1 cellular context compared by ENCODE assay signal in the genomic region with DNA sequence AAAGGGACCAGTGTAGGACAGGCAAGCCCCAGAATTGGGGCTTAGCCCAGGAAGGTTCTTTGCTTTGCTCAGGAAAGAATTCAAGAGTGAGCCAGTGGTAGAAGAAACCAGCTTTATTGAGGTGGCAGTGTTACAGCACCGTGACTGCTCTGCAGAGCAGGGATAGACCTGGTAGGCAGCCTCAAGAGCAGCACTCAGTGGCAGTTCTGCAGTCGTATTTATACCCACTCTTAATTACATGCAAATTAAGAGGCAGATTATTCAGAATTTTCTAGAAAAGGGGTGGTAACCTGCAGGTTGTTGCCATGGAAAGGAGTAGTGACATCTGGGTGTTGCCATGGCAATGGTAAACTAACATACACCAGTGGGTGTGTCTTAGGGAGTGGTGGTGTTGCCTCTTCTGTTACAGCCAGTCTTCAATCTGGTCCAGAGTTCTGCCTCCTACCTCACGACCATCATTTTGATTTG.
TF ChIP-seq lines count a peak whose summit lies in the region.

No MANE protein-coding gene starts in this region.

TF ChIP-seq in HepG2, 621 proteins besides CTCF, POLR2A, EP300 and RAD21:
- TF ChIP-seq RFX3 (CRISPR knock-in tag; IDR thresholded peaks at IDR 0.05) = peak; percentile 57; the same call in 1 of the 2 replicates
- peak; percentile 38; the same call in 1 of the 2 replicates for TF ChIP-seq RFX1 (IDR thresholded peaks at IDR 0.05)
- no peak for TF ChIP-seq ZNF607 (CRISPR knock-in tag; IDR thresholded peaks at IDR 0.05; ENCODE audit: borderline replicate concordance)
- no peak for TF ChIP-seq ZFP82 (CRISPR knock-in tag; IDR thresholded peaks at IDR 0.05; ENCODE audit: borderline replicate concordance)
TF ChIP-seq in HepG2: peak in this region for 2.
